ENCODE assay signal across 8 cellular contexts in the genomic region with DNA sequence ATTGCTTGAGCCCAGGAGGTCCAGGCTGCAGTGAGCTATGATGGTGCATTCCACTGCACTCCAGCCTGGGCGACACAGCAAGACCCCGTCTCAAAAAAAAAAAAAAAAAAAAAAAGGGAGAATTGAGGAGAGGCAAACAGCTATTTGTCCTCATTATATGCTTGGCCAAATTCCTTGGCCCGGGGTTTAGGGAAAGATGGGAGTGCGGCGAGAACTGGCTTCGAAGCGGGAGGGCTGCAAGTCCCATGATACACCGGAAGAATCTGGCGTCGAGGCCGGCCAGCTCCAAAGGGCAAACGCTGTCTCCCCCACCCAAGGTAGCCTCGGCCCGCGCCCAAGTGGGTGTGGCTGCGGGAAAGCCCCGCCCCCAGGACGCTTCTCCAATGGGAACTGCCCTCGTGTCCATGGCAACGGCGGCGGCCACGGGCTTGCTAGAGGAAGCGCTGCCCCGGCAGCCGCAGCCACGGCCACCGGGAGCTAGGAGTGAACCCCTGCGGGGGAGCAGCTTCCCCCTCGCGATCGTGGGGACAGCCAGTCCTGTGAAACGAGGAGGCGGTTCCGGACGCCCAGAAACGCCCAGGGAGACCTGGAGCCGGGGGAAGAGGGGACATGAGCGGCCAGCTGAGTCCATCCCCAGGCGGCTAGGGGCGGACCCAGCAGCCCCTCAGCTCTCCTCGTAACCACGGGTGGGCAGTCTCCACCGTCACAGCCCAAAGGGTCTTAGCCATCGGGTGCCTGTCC. TPM values are rescaled to one million over a fixed set of nuclear protein-coding genes. Genes with fewer than 3 reads are reported as not detected.
DNase-seq lines count a peak whose midpoint lies in the region; ATAC-seq, FAIRE-seq and TF ChIP-seq lines count a peak whose summit lies in the region.

A gene with protein sequence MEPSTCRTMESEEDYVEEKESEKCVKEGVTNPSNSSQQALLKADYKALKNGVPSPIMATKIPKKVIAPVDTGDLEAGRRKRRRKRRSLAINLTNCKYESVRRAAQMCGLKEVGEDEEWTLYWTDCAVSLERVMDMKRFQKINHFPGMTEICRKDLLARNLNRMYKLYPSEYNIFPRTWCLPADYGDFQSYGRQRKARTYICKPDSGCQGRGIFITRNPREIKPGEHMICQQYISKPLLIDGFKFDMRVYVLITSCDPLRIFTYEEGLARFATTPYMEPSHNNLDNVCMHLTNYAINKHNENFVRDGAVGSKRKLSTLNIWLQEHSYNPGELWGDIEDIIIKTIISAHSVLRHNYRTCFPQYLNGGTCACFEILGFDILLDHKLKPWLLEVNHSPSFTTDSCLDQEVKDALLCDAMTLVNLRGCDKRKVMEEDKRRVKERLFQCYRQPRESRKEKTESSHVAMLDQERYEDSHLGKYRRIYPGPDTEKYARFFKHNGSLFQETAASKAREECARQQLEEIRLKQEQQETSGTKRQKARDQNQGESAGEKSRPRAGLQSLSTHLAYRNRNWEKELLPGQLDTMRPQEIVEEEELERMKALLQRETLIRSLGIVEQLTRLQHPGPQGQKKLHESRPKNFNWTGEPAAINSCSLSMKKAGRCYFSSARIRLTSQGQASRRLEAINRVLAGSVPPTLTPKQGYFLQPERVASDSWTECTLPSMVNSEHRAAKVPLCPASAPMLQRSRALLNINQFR (plus strand): TSS at position 434 of the 741 bp plus-strand sequence. CDS start 1,075 bp downstream, outside the sequence.

- no peaks in the 10 kb centered on the region for H3K9me3 Mint-ChIP-seq in activated T-cell treated with anti-CD3 and anti-CD28 coated beads, Interleukin-2, amount 50 U/mL, for 72 hours

- no peak within 1 kb of the TSS for H3K27ac Mint-ChIP-seq in activated T-cell treated with anti-CD3 and anti-CD28 coated beads, Interleukin-2, amount 50 U/mL, for 72 hours

- no peaks in the 10 kb centered on the region for H3K79me2 ChIP-seq in OCI-LY1 (ENCODE audit: insufficient read depth, low read length)

- no peak within 1 kb of the TSS for H3K27ac ChIP-seq in HUES6 (ENCODE audit: low read depth, low read length)
- no peak within 1 kb of the TSS for H3K27ac ChIP-seq in OCI-LY1 (ENCODE audit: low read depth, low read length, poor library complexity, severe bottlenecking)
- H3K27ac ChIP-seq in esophagus squamous epithelium = peak within 1 kb of the TSS in 3 of 4 donors; percentile 25 to 54 (median 39)
- H3K27ac ChIP-seq in muscle layer of colon (ENCODE audit: low read depth, low read length) = no peak within 1 kb of the TSS

- H3F3A ChIP-seq in OCI-LY1 (ENCODE audit: insufficient read depth, low read length) = no peaks in the 10 kb centered on the region

- peak within 1 kb of the TSS; percentile 81 to 82 for H3K4me3 Mint-ChIP-seq in activated T-cell treated with anti-CD3 and anti-CD28 coated beads, Interleukin-2, amount 50 U/mL, for 72 hours

- ATAC-seq in activated T-cell treated with anti-CD3 and anti-CD28 coated beads, Interleukin-2, amount 50 U/mL, for 72 hours (replicated peaks in 1 of 2) = peak; percentile 85 to 90
- ATAC-seq in GM18498 (IDR thresholded peaks at IDR 0.05; ENCODE audit: unreplicated experiment) = no peak

- H3K9me3 ChIP-seq in HUES6 (ENCODE audit: control insufficient read depth, insufficient read depth, low read depth, low read length) (no peaks in the 10 kb centered on the region), OCI-LY1 (ENCODE audit: low read length) (no peaks in the 10 kb centered on the region), esophagus squamous epithelium (no peaks in the 10 kb centered on the region), muscle layer of colon (ENCODE audit: low read length) (no peaks in the 10 kb centered on the region)

- H3K4me1 Mint-ChIP-seq in activated T-cell treated with anti-CD3 and anti-CD28 coated beads, Interleukin-2, amount 50 U/mL, for 72 hours (ENCODE audit: low read depth) = peaks cover 14% of the 10 kb centered on the region

- FAIRE-seq in GM18507 (lab: Jason Lieb, UNC) = no peak

- intact Hi-C loops in esophagus squamous epithelium (cut with DNase I) = no loop called here

- H3K4me3 ChIP-seq in HUES6 (ENCODE audit: low read depth, low read length) (peak within 1 kb of the TSS; percentile 73), OCI-LY1 (ENCODE audit: low read depth, low read length, poor library complexity, severe bottlenecking) (peak within 1 kb of the TSS; percentile 46), esophagus squamous epithelium (peak within 1 kb of the TSS; percentile 43 to 67 (median 58)), muscle layer of colon (ENCODE audit: low read depth in 1 of 2, low read length in 2 of 2) (peak within 1 kb of the TSS; percentile 65 to 68)

- no peak for TF ChIP-seq POLR2A in esophagus squamous epithelium (IDR thresholded peaks at IDR 0.05)

- no peak within 1 kb of the TSS for H2AFZ ChIP-seq in OCI-LY1 (ENCODE audit: low read length)

- H3K9ac ChIP-seq in HUES6 (ENCODE audit: low read length) (no peak within 1 kb of the TSS), OCI-LY1 (ENCODE audit: low read length) (no peak within 1 kb of the TSS; the same call in 1 of the 2 replicates), muscle layer of colon (ENCODE audit: low read length) (no peak within 1 kb of the TSS)

- 2 to 4% methylated on average over 18 to 21 of the region's 45 CpGs for WGBS in esophagus squamous epithelium, 2 donors

- H4K20me1 ChIP-seq in OCI-LY1 (ENCODE audit: insufficient read depth, low read length) = no peaks in the 10 kb centered on the region

- H3K9me2 ChIP-seq in OCI-LY1 (ENCODE audit: low read depth, low read length) = no peaks in the 10 kb centered on the region

- H3K4me1 ChIP-seq in HUES6 (ENCODE audit: control insufficient read depth, insufficient read depth, low read length) = peaks cover 8% of the 10 kb centered on the region; the same call in 1 of the 2 replicates
- H3K4me1 ChIP-seq in OCI-LY1 (ENCODE audit: insufficient read depth, low read length, severe bottlenecking) = peaks cover 4% of the 10 kb centered on the region
- H3K4me1 ChIP-seq in esophagus squamous epithelium = peaks cover 3 to 16% (median 8%) of the 10 kb centered on the region in 3 donors
- H3K4me1 ChIP-seq in muscle layer of colon (ENCODE audit: insufficient read depth, low read length) = peaks cover 9% of the 10 kb centered on the region

- no peak for TF ChIP-seq CTCF in OCI-LY1 (IDR thresholded peaks at IDR 0.05; ENCODE audit: low read length)
- TF ChIP-seq CTCF in esophagus squamous epithelium (IDR thresholded peaks at IDR 0.05) = peak in 1 of 6 experiments; percentile 10

- H3K36me3 Mint-ChIP-seq in activated T-cell treated with anti-CD3 and anti-CD28 coated beads, Interleukin-2, amount 50 U/mL, for 72 hours (ENCODE audit: insufficient read depth in 2 of 2) = no peaks in the 10 kb centered on the region

- peak; percentile 64 for DNase-seq in GM18507 (ENCODE audit: extremely low spot score, insufficient read length, low read depth)
- DNase-seq in activated T-cell treated with anti-CD3 and anti-CD28 coated beads, Interleukin-2, amount 50 U/mL, for 72 hours = peak; percentile 52 to 91
- DNase-seq in esophagus squamous epithelium (lab: John Stamatoyannopoulos, UW) = peak; percentile 54
- DNase-seq in stimulated activated CD8-positive, alpha-beta memory T cell treated with anti-CD3 and anti-CD28 coated beads, Interleukin-7, amount 100 ng/mL, for 4 hours (ENCODE audit: low read depth in 2 of 2) = peak; percentile 56 to 60

- H3K27me3 Mint-ChIP-seq in activated T-cell treated with anti-CD3 and anti-CD28 coated beads, Interleukin-2, amount 50 U/mL, for 72 hours (ENCODE audit: low read depth) = no peaks in the 10 kb centered on the region

- no peaks in the 10 kb centered on the region for H3K36me3 ChIP-seq in HUES6 (ENCODE audit: control insufficient read depth, insufficient read depth, low read length)
- no peaks in the 10 kb centered on the region for H3K36me3 ChIP-seq in OCI-LY1 (ENCODE audit: insufficient read depth, low read length)
- H3K36me3 ChIP-seq in esophagus squamous epithelium = no peaks in the 10 kb centered on the region
- H3K36me3 ChIP-seq in muscle layer of colon (ENCODE audit: insufficient read depth, low read length) = no peaks in the 10 kb centered on the region

- peak within 1 kb of the TSS; percentile 58 for H3K4me2 ChIP-seq in OCI-LY1 (ENCODE audit: low read length)

- peaks cover 4% of the 10 kb centered on the region for H3K27me3 ChIP-seq in HUES6 (ENCODE audit: control insufficient read depth, insufficient read depth, low read length)
- H3K27me3 ChIP-seq in OCI-LY1 (ENCODE audit: insufficient read depth, low read length) = 0 out of 2 replicates have a peak, but pooled peaks cover 10% of the 10 kb centered on the region
- H3K27me3 ChIP-seq in esophagus squamous epithelium = no peaks in the 10 kb centered on the region
- H3K27me3 ChIP-seq in muscle layer of colon (ENCODE audit: control insufficient read depth in 1 of 2, insufficient read depth in 2 of 2, low read length in 2 of 2) = no peaks in the 10 kb centered on the region

RNA-seq across cellular contexts. Expression of the gene that starts here (rescaled TPM):
- 1 to 10 TPM in 1 of 2 donors, under 1 TPM in 1; 0.24 to 1.9 TPM for total RNA-seq in activated T-cell treated with anti-CD3 and anti-CD28 coated beads, Interleukin-2, amount 50 U/mL, for 72 hours
- not detected for total RNA-seq in esophagus squamous epithelium

Comparison
In these comparisons a context has a peak if more than half of its experiments do, and no peak if none do; other contexts are left out.
1. Peak in DNase-seq, H3K4me3 ChIP-seq and H3K27ac ChIP-seq in esophagus squamous epithelium; RNA of the gene not detected or under 1 TPM.